8 cellular contexts compared by ENCODE assay signal in genomic region chr17:47969975-47970724, GRCh38. TPM values are rescaled to one million over a fixed set of nuclear protein-coding genes. Genes with fewer than 3 reads are reported as not detected.
DNase-seq lines count a peak whose midpoint lies in the region; ATAC-seq and TF ChIP-seq lines count a peak whose summit lies in the region.

No MANE protein-coding gene starts in this region.

- peaks cover 4% of the 10 kb centered on the region for H3K79me1 ChIP-seq in trophoblast cell (ENCODE audit: low read length)

- POLR2A ChIA-PET in Caco-2 (lab: Charles Lee) (interaction anchor here (0.5 to 3.2 kb wide), 31 partner anchors 10 to 237 kb away, joined by 3 to 70 read pairs (median 5); partner anchors contain the start of genes LRRC46, MRPL10, NFE2L1 and PNPO), PC-3 (lab: Charles Lee; ENCODE audit: unreplicated experiment) (interaction anchor here (0.5 to 1.6 kb wide), 9 partner anchors 13 to 105 kb away, joined by 3 to 30 read pairs (median 4); partner anchors contain the start of genes NFE2L1, PNPO and PRR15L)

- 67 to 71% methylated on average over 13 to 15 of the region's 15 CpGs for WGBS in endodermal cell (ENCODE audit: insufficient coverage in 1 of 2, insufficient read length in 1 of 2), 2 experiments
- no CpG with 5 or more reads among the region's 15 CpGs for WGBS in trophoblast cell (ENCODE audit: extremely low coverage, insufficient coverage, insufficient read length)

- H3K36me3 ChIP-seq in Caco-2 (ENCODE audit: control insufficient read depth, insufficient read depth, low read length) (0 out of 2 replicates have a peak, but pooled peaks cover 2% of the 10 kb centered on the region), PC-3 (ENCODE audit: low read depth, low read length) (peaks cover 4% of the 10 kb centered on the region; the same call in 1 of the 2 replicates), endodermal cell (ENCODE audit: control insufficient read depth, insufficient read depth, low read length) (peaks cover 11% of the 10 kb centered on the region), trophoblast cell (ENCODE audit: control insufficient read depth in 1 of 2, insufficient read depth in 2 of 2, low read length in 2 of 2) (peaks cover 10 to 16% of the 10 kb centered on the region in 2 experiments)

- peak overlapping the region; percentile 1 for H2BK120ac ChIP-seq in trophoblast cell (ENCODE audit: insufficient read depth, low read length, poor library complexity)

- H3K27me3 Mint-ChIP-seq in Caco-2 (ENCODE audit: insufficient read depth, unreplicated experiment) = no peaks in the 10 kb centered on the region
- H3K27me3 Mint-ChIP-seq in endodermal cell (ENCODE audit: insufficient read depth) = peaks cover 13% of the 10 kb centered on the region

- no peaks in the 10 kb centered on the region for H3K9me2 ChIP-seq in PC-3 (replicated peaks; ENCODE audit: low read length)

- H3K27ac ChIP-seq in PC-3 (ENCODE audit: low read length) = peak overlapping the region; percentile 34
- no peak overlapping the region for H3K27ac ChIP-seq in endodermal cell (ENCODE audit: low read depth, low read length)
- no peak overlapping the region for H3K27ac ChIP-seq in trophoblast cell (ENCODE audit: low read depth, low read length)

- no peaks in the 10 kb centered on the region for H3K9me3 Mint-ChIP-seq in Caco-2 (ENCODE audit: unreplicated experiment)
- no peaks in the 10 kb centered on the region for H3K9me3 Mint-ChIP-seq in endodermal cell

- no peaks in the 10 kb centered on the region for H3K27me3 ChIP-seq in Caco-2 (replicated peaks; ENCODE audit: control insufficient read depth, insufficient read depth, low read length)
- H3K27me3 ChIP-seq in PC-3 (ENCODE audit: low read length) = no peaks in the 10 kb centered on the region
- peaks cover 5% of the 10 kb centered on the region for H3K27me3 ChIP-seq in endodermal cell (ENCODE audit: control insufficient read depth, insufficient read depth, low read length, poor library complexity, severe bottlenecking)
- no peaks in the 10 kb centered on the region for H3K27me3 ChIP-seq in trophoblast cell (ENCODE audit: insufficient read depth, low read length)

- H3K4me2 ChIP-seq in PC-3 (ENCODE audit: low read length) (peak overlapping the region; percentile 79), trophoblast cell (ENCODE audit: low read length) (peak overlapping the region; percentile 51)

- H3K4me1 Mint-ChIP-seq in Caco-2 (ENCODE audit: low read depth, unreplicated experiment) = peaks cover 32% of the 10 kb centered on the region
- H3K4me1 Mint-ChIP-seq in endodermal cell = peaks cover 8% of the 10 kb centered on the region

- H3K4ac ChIP-seq in trophoblast cell (ENCODE audit: low read depth, low read length) = no peak overlapping the region

- H4K91ac ChIP-seq in trophoblast cell (ENCODE audit: low read depth, low read length) = peak overlapping the region; percentile 7

- H3K4me1 ChIP-seq in Caco-2 (peaks cover 47% of the 10 kb centered on the region), PC-3 (ENCODE audit: insufficient read depth, low read length) (peaks cover 49% of the 10 kb centered on the region), endodermal cell (ENCODE audit: control insufficient read depth, insufficient read depth, low read length) (no peaks in the 10 kb centered on the region), trophoblast cell (ENCODE audit: control insufficient read depth in 1 of 2, insufficient read depth in 2 of 2, low read length in 2 of 2) (peaks cover 9 to 14% of the 10 kb centered on the region in 2 experiments)

- peak overlapping the region; percentile 32 for H2AK5ac ChIP-seq in trophoblast cell (ENCODE audit: low read length)

- H3K4me3 ChIP-seq in Caco-2 (ENCODE audit: low read depth, low read length) = peak overlapping the region; percentile 26
- peak overlapping the region; percentile 49 for H3K4me3 ChIP-seq in PC-3 (ENCODE audit: low read length)
- H3K4me3 ChIP-seq in endodermal cell (ENCODE audit: low read length) = no peak overlapping the region
- H3K4me3 ChIP-seq in trophoblast cell (ENCODE audit: low read depth, low read length) = no peak overlapping the region

- no peaks in the 10 kb centered on the region for H3F3A ChIP-seq in PC-3 (ENCODE audit: low read length, unreplicated experiment)

- H3K9ac ChIP-seq in PC-3 (ENCODE audit: low read length) (peak overlapping the region; percentile 32; the same call in 1 of the 2 replicates), endodermal cell (ENCODE audit: extremely low read depth, low read length, poor library complexity, severe bottlenecking) (no peak overlapping the region), trophoblast cell (ENCODE audit: low read length) (no peak overlapping the region)

- H2BK12ac ChIP-seq in trophoblast cell (ENCODE audit: low read length) = no peak overlapping the region

- H2AFZ ChIP-seq in PC-3 (ENCODE audit: low read length) = peak overlapping the region; percentile 88
- H2AFZ ChIP-seq in trophoblast cell (ENCODE audit: insufficient read depth, low read length, poor library complexity) = peak overlapping the region; percentile 47

- CTCF ChIA-PET in Caco-2 (lab: Charles Lee) = interaction anchor here (0.5 to 7.0 kb wide), 51 partner anchors 11 to 1026 kb away, joined by 3 to 219 read pairs (median 5); partner anchors contain the start of genes CBX1, LRRC46, MRPL10 and NFE2L1
- CTCF ChIA-PET in PC-3 (lab: Charles Lee) = interaction anchor here (0.5 to 2.7 kb wide), 13 partner anchors 13 to 338 kb away, joined by 3 to 60 read pairs (median 8); partner anchors contain the start of genes PNPO, PRR15L and SCRN2

- ATAC-seq in PC-3 (no peak), GM21737 (IDR thresholded peaks at IDR 0.05; ENCODE audit: unreplicated experiment) (no peak)

- no peak overlapping the region for H3K23ac ChIP-seq in trophoblast cell (ENCODE audit: low read length)

- peak overlapping the region; percentile 94 for H3K4me3 Mint-ChIP-seq in Caco-2 (ENCODE audit: unreplicated experiment)
- H3K4me3 Mint-ChIP-seq in endodermal cell = peak overlapping the region; percentile 86

- H3K79me2 ChIP-seq in PC-3 (ENCODE audit: low read length) (peaks cover 23% of the 10 kb centered on the region), trophoblast cell (ENCODE audit: control insufficient read depth, insufficient read depth, low read length, poor library complexity) (peaks cover 4% of the 10 kb centered on the region)

- H4K8ac ChIP-seq in trophoblast cell (ENCODE audit: low read depth, low read length) = peak overlapping the region; percentile 63

- H3K14ac ChIP-seq in trophoblast cell (ENCODE audit: low read length) = no peak overlapping the region

- no peak overlapping the region for H2BK5ac ChIP-seq in trophoblast cell (ENCODE audit: low read depth, low read length, poor library complexity)

- H3K27ac Mint-ChIP-seq in Caco-2 (ENCODE audit: unreplicated experiment) = peak overlapping the region; percentile 92
- no peak overlapping the region for H3K27ac Mint-ChIP-seq in endodermal cell

- no peak overlapping the region for H3K18ac ChIP-seq in trophoblast cell (ENCODE audit: low read length)

- no peaks in the 10 kb centered on the region for H4K20me1 ChIP-seq in PC-3 (ENCODE audit: low read length)

- TF ChIP-seq CTCF in Caco-2 (IDR thresholded peaks at IDR 0.05; ENCODE audit: insufficient read depth in 1 of 2, low read depth in 1 of 2, low read length in 1 of 2, severe bottlenecking in 1 of 2, unreplicated experiment in 1 of 2) = no peak
- TF ChIP-seq CTCF in PC-3 (conservative IDR thresholded peaks at IDR 0.05; ENCODE audit: low read depth, low read length) = no peak
- TF ChIP-seq CTCF in endodermal cell (conservative IDR thresholded peaks at IDR 0.05) = no peak

- DNase-seq in Caco-2 (no peak), PC-3 (no peak), endodermal cell (no peak), trophoblast cell (no peak), globus pallidus (ENCODE audit: low spot score) (no peak), NCI-H2107 treated with DMSO at 0.1 percent for 48 hours (lab: John Stamatoyannopoulos, UW; ENCODE audit: unreplicated experiment) (no peak), SK-N-DZ (ENCODE audit: low spot score) (no peak)

- no peak overlapping the region for H4K12ac ChIP-seq in trophoblast cell (ENCODE audit: low read depth, low read length)

- H3K36me3 Mint-ChIP-seq in Caco-2 (ENCODE audit: insufficient read depth, unreplicated experiment) (peaks cover 24% of the 10 kb centered on the region), endodermal cell (ENCODE audit: low read depth) (peaks cover 17% of the 10 kb centered on the region)

- intact Hi-C loops in Caco-2 (cut with micrococcal nuclease; ENCODE audit: unreplicated experiment) (loop anchor here (1.0 to 2.0 kb wide), 6 partner anchors 13 to 129 kb away; partner anchors contain the start of genes NFE2L1, PRR15L and SCRN2), PC-3 (cut with micrococcal nuclease) (loop anchor here (1.0 to 2.0 kb wide), 6 partner anchors 21 to 74 kb away; partner anchors contain the start of genes PNPO and SP2)

- H3K9me3 ChIP-seq in Caco-2 (no peaks in the 10 kb centered on the region), PC-3 (ENCODE audit: low read length) (no peaks in the 10 kb centered on the region), endodermal cell (ENCODE audit: control insufficient read depth, low read length) (no peaks in the 10 kb centered on the region), trophoblast cell (ENCODE audit: insufficient read depth, low read depth, low read length) (no peaks in the 10 kb centered on the region)

- BruUV-seq in Caco-2 (replicated peaks; lab: Mats Ljungman, UMichigan) (no TSS peak), PC-3 (replicated peaks; lab: Mats Ljungman, UMichigan) (no TSS peak)

RNA-seq across cellular contexts. Expression of gene CDK5RAP3, which starts 0.8 kb away (rescaled TPM):
- total RNA-seq in Caco-2 (2022) (425 and 427 TPM in 2 replicates), PC-3 (2014; rRNA removed) (193 and 209 TPM in 2 replicates), endodermal cell (100 to 1,000 TPM; 171 to 198 TPM)
- polyA plus RNA-seq in endodermal cell (2013, experiment 1 of 2) = 245 TPM
- polyA plus RNA-seq in endodermal cell (2013, experiment 2 of 2) = 217 TPM
- 102 TPM in 2 replicates for polyA plus RNA-seq in trophoblast cell (2013)
- polyA plus RNA-seq in SK-N-DZ (2014; cell fraction: cytosol; rRNA removed) = 136 and 154 TPM in 2 replicates
- polyA plus RNA-seq in SK-N-DZ (2014; cell fraction: nucleus; rRNA removed) = 1,883 and 2,737 TPM in 2 replicates

RNA-seq across cellular contexts. Expression of gene PRR15L, which starts 12.5 kb away (rescaled TPM):
- 24.3 and 30.5 TPM in 2 replicates for total RNA-seq in Caco-2 (2022)
- 3.8 and 6.0 TPM in 2 replicates for total RNA-seq in PC-3 (2014; rRNA removed)
- under 1 TPM; 0.57 to 0.60 TPM for total RNA-seq in endodermal cell
- not detected for polyA plus RNA-seq in endodermal cell (2013, experiment 1 of 2)
- not detected for polyA plus RNA-seq in endodermal cell (2013, experiment 2 of 2)
- 0.04 TPM in 1 of 2 replicates, not detected in the other for polyA plus RNA-seq in trophoblast cell (2013)
- 0.76 TPM in 1 of 2 replicates, not detected in the other for polyA plus RNA-seq in SK-N-DZ (2014; cell fraction: cytosol; rRNA removed)
- 0.14 TPM in 1 of 2 replicates, not detected in the other for polyA plus RNA-seq in SK-N-DZ (2014; cell fraction: nucleus; rRNA removed)

RNA-seq across cellular contexts. Expression of gene PNPO, which starts 28.8 kb away (rescaled TPM):
- 110 and 118 TPM in 2 replicates for total RNA-seq in Caco-2 (2022)
- total RNA-seq in PC-3 (2014; rRNA removed) = 49.8 and 57.5 TPM in 2 replicates
- total RNA-seq in endodermal cell = 10 to 100 TPM in 1 of 2 donors, 1 to 10 TPM in 1; 8.5 to 10.4 TPM
- polyA plus RNA-seq in endodermal cell (2013, experiment 1 of 2) = 7.9 TPM
- polyA plus RNA-seq in endodermal cell (2013, experiment 2 of 2) = 7.4 TPM
- polyA plus RNA-seq in trophoblast cell (2013) = 2.3 TPM in 2 replicates
- 25.8 and 37.8 TPM in 2 replicates for polyA plus RNA-seq in SK-N-DZ (2014; cell fraction: cytosol; rRNA removed)
- 16.6 and 19.1 TPM in 2 replicates for polyA plus RNA-seq in SK-N-DZ (2014; cell fraction: nucleus; rRNA removed)

Comparison
In these comparisons a context has a peak if more than half of its experiments do, and no peak if none do; other contexts are left out.
1. H3K4me3 ChIP-seq: peak in Caco-2 (single experiment) and PC-3 (single experiment); none in endodermal cell (single experiment) and trophoblast cell (single experiment).